Comparison of ENCODE assay signal across 10 cellular contexts in genomic region chr6:15431762-15432495, GRCh38.
DNase-seq lines count a peak whose midpoint lies in the region; ATAC-seq, FAIRE-seq and TF ChIP-seq lines count a peak whose summit lies in the region.
"Had no signal": no experiment of that assay in that cellular context is flagged by ENCODE, and none has a peak within 500 bp of the region (broad histone marks: within the 10 kb centered on the region; RNA-seq: fewer than 3 reads in every experiment).

No MANE protein-coding gene starts in this region.

- FAIRE-seq in keratinocyte (lab: Jason Lieb, UNC): no peak
- FAIRE-seq: TTC549 had no signal

- H3K9me1 ChIP-seq in keratinocyte (ENCODE audit: control insufficient read depth, extremely low read depth, insufficient read depth, low read length): peaks cover 6% of the 10 kb centered on the region

- H3K27me3 ChIP-seq in keratinocyte (ENCODE audit: control insufficient read depth, extremely low read depth, insufficient read depth, low read length): no peaks in the 10 kb centered on the region

- DNase-seq in Right ventricle myocardium superior: no peak
- no peak for DNase-seq in cardiac septum (ENCODE audit: low spot score)
- no peak for DNase-seq in keratinocyte (ENCODE audit: low read depth, low spot score)
- no peak for DNase-seq in cerebellum (ENCODE audit: low spot score)
- no peak for DNase-seq in NCI-H510A (lab: John Stamatoyannopoulos, UW)
- DNase-seq: left cardiac atrium had no signal

- ATAC-seq in Right ventricle myocardium superior (ENCODE audit: poor library complexity) (peak; percentile 40), GM18861 (IDR thresholded peaks at IDR 0.05; ENCODE audit: unreplicated experiment) (no peak)
- no peak for ATAC-seq in activated T-helper 17 cell treated with anti-CD3 and anti-CD28 coated beads, Interleukin-2, amount 50 U/mL, for 72 hours (replicated peaks)

- no peak overlapping the region for H3K9ac ChIP-seq in keratinocyte (ENCODE audit: control insufficient read depth, extremely low read depth, insufficient read depth, low read length)

- peaks cover 50% of the 10 kb centered on the region for H3K4me1 ChIP-seq in keratinocyte (ENCODE audit: control insufficient read depth, extremely low read depth, insufficient read depth, low read length)

- peaks cover 74% of the 10 kb centered on the region for H3K36me3 Mint-ChIP-seq in activated T-helper 17 cell treated with anti-CD3 and anti-CD28 coated beads, Interleukin-2, amount 50 U/mL, for 72 hours (ENCODE audit: low read depth)

- H3K79me2 ChIP-seq in keratinocyte (ENCODE audit: control insufficient read depth, insufficient read depth, low read length): peaks cover 91% of the 10 kb centered on the region

- intact Hi-C loops in Right ventricle myocardium superior (cut with DNase I): no loop called here
- intact Hi-C loops in cardiac septum (cut with DNase I): no loop called here

- H3K4me2 ChIP-seq in keratinocyte (ENCODE audit: control insufficient read depth, extremely low read depth, insufficient read depth, low read depth, low read length): peak overlapping the region; percentile 54

- H3K27me3 Mint-ChIP-seq in activated T-helper 17 cell treated with anti-CD3 and anti-CD28 coated beads, Interleukin-2, amount 50 U/mL, for 72 hours: no peaks in the 10 kb centered on the region

- dilution Hi-C loops in keratinocyte (cut with MboI; ENCODE audit: extremely low pct_ligation_motif_present, low sequenced_read_pairs): no loop called here

- H3K4me3 ChIP-seq in keratinocyte (ENCODE audit: control insufficient read depth in 2 of 3, extremely low read depth in 1 of 3, insufficient read depth in 2 of 3, low read depth in 1 of 3, low read length in 3 of 3): no peak overlapping the region

- H3K9me3 Mint-ChIP-seq in activated T-helper 17 cell treated with anti-CD3 and anti-CD28 coated beads, Interleukin-2, amount 50 U/mL, for 72 hours: no peaks in the 10 kb centered on the region

- H2AFZ ChIP-seq in keratinocyte (ENCODE audit: control insufficient read depth, low read length): no peak overlapping the region

- no peak for TF ChIP-seq CTCF in keratinocyte (optimal IDR thresholded peaks at IDR 0.05 in 1 of 3, IDR thresholded peaks at IDR 0.05 in 1 of 3, conservative IDR thresholded peaks at IDR 0.05 in 1 of 3; ENCODE audit: extremely low read depth in 1 of 3, insufficient read depth in 2 of 3, low read length in 3 of 3)

- H3K4me3 Mint-ChIP-seq in activated T-helper 17 cell treated with anti-CD3 and anti-CD28 coated beads, Interleukin-2, amount 50 U/mL, for 72 hours: peak overlapping the region; percentile 71

- H3K9me3 ChIP-seq in keratinocyte (ENCODE audit: control insufficient read depth, low read depth, low read length): no peaks in the 10 kb centered on the region

- peak overlapping the region; percentile 91 for H3K27ac Mint-ChIP-seq in activated T-helper 17 cell treated with anti-CD3 and anti-CD28 coated beads, Interleukin-2, amount 50 U/mL, for 72 hours

- no peaks in the 10 kb centered on the region for H4K20me1 ChIP-seq in keratinocyte (ENCODE audit: control insufficient read depth, extremely low read depth, insufficient read depth, low read length)

- H3K27ac ChIP-seq in keratinocyte (ENCODE audit: control insufficient read depth, insufficient read depth, low read length) (no peak overlapping the region), temporal lobe (ENCODE audit: low read depth, low read length) (peak overlapping the region; percentile 36)

- H3K4me1 Mint-ChIP-seq in activated T-helper 17 cell treated with anti-CD3 and anti-CD28 coated beads, Interleukin-2, amount 50 U/mL, for 72 hours: peaks cover 68% of the 10 kb centered on the region

- H3K36me3 ChIP-seq in keratinocyte (ENCODE audit: control insufficient read depth in 2 of 2, extremely low read depth in 1 of 2, insufficient read depth in 2 of 2, low read length in 2 of 2): no peaks in the 10 kb centered on the region
